In genomic region chr1:227318003-227318851, GRCh38 we compare ENCODE assay signal across 1 cellular context.
TF ChIP-seq lines count a peak whose summit lies in the region.

A gene with protein sequence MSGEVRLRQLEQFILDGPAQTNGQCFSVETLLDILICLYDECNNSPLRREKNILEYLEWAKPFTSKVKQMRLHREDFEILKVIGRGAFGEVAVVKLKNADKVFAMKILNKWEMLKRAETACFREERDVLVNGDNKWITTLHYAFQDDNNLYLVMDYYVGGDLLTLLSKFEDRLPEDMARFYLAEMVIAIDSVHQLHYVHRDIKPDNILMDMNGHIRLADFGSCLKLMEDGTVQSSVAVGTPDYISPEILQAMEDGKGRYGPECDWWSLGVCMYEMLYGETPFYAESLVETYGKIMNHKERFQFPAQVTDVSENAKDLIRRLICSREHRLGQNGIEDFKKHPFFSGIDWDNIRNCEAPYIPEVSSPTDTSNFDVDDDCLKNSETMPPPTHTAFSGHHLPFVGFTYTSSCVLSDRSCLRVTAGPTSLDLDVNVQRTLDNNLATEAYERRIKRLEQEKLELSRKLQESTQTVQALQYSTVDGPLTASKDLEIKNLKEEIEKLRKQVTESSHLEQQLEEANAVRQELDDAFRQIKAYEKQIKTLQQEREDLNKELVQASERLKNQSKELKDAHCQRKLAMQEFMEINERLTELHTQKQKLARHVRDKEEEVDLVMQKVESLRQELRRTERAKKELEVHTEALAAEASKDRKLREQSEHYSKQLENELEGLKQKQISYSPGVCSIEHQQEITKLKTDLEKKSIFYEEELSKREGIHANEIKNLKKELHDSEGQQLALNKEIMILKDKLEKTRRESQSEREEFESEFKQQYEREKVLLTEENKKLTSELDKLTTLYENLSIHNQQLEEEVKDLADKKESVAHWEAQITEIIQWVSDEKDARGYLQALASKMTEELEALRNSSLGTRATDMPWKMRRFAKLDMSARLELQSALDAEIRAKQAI (N-terminal part only) (minus strand): TSS chr1:227318492. CDS start chr1:227317182, 1,310 bp downstream.

TF ChIP-seq in WTC11, 78 proteins besides CTCF, POLR2A, EP300 and RAD21 (continued from another document):
- TF ChIP-seq HMGXB4 (CRISPR knock-in tag; IDR thresholded peaks at IDR 0.05) = 0 out of 2 replicates have a peak, but pooled peaks have one; percentile 50
